Comparison of ENCODE assay signal across 8 cellular contexts in the genomic region with DNA sequence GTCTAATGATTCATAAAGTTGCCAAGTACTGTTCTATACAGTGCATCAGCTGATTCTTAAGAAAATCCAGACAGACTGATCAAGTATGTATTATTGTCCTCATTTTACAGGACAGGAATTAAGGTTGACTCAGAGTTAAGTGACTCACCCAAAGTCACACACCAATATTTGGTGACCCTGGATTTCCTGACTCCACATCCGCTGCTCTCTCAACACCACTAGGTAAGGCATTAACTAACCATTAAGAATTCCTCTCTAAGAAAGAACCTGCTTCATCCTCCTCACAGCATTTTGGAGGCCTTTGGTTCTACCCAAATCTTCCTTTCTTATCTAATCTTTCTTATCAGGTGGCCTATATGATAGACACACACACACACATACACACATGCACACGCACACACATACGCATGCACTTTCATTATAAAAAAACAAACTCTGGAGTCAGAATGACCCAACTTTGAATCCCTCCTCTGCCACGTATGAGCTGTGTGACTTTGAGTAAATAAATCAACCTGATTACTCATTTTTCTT.
DNase-seq lines count a peak whose midpoint lies in the region; ATAC-seq and TF ChIP-seq lines count a peak whose summit lies in the region.

No MANE protein-coding gene starts in this region.

- no peak overlapping the region for H3K9ac ChIP-seq in adipocyte (ENCODE audit: low read length)

- no peak overlapping the region for H3K4me3 ChIP-seq in adipocyte (ENCODE audit: low read length)

- peak; percentile 36 for DNase-seq in HT-29 (ENCODE audit: low spot score)
- peak; percentile 59 for DNase-seq in adipocyte (ENCODE audit: low read depth)
- DNase-seq in pulmonary artery endothelial cell (ENCODE audit: low read depth, low spot score) = peak; percentile 81
- no peak for DNase-seq in UCSD-AML1 (lab: John Stamatoyannopoulos, UW; ENCODE audit: unreplicated experiment)
- DNase-seq in GM20000 (ENCODE audit: low spot score) = no peak
- DNase-seq in GF-D8 (lab: John Stamatoyannopoulos, UW) = no peak

- no peaks in the 10 kb centered on the region for H3K27me3 ChIP-seq in adipocyte (replicated peaks; ENCODE audit: control insufficient read depth, insufficient read depth, low read length)

- TF ChIP-seq CTCF in GM20000 (IDR thresholded peaks at IDR 0.05; ENCODE audit: extremely low read depth, missing control alignments) = no peak

- H3K36me3 ChIP-seq in adipocyte (ENCODE audit: control insufficient read depth, insufficient read depth, low read length, severe bottlenecking) = no peaks in the 10 kb centered on the region

- H3K9me3 ChIP-seq in adipocyte (ENCODE audit: control insufficient read depth, low read length) = peaks cover 4% of the 10 kb centered on the region

- peaks cover 7% of the 10 kb centered on the region for H3K4me1 ChIP-seq in adipocyte (ENCODE audit: control insufficient read depth, insufficient read depth, low read length)

- ATAC-seq in GM18870 (IDR thresholded peaks at IDR 0.05; ENCODE audit: unreplicated experiment) (peak; percentile 64), GM18511 (IDR thresholded peaks at IDR 0.05; ENCODE audit: unreplicated experiment) (no peak)

Comparison
In these comparisons a context has a peak if more than half of its experiments do, and no peak if none do; other contexts are left out.
1. DNase-seq: peak in HT-29 (single experiment), adipocyte (single experiment) and pulmonary artery endothelial cell (single experiment); none in UCSD-AML1 (single experiment), GM20000 (single experiment) and GF-D8 (single experiment).